Comparison of ENCODE assay signal across 16 cellular contexts in genomic region chr14:75268638-75269550, GRCh38. TPM values are rescaled to one million over a fixed set of nuclear protein-coding genes. Genes with fewer than 3 reads are reported as not detected.
DNase-seq lines count a peak whose midpoint lies in the region; ATAC-seq, FAIRE-seq and TF ChIP-seq lines count a peak whose summit lies in the region.
"Had no signal": no experiment of that assay in that cellular context is flagged by ENCODE, and none has a peak within 500 bp of the region (broad histone marks: within the 10 kb centered on the region; RNA-seq: fewer than 3 reads in every experiment).

No MANE protein-coding gene starts in this region.

- H3K9ac ChIP-seq in endodermal cell (ENCODE audit: extremely low read depth, low read length, poor library complexity, severe bottlenecking), result no peak overlapping the region

- WGBS in endodermal cell (ENCODE audit: insufficient coverage in 1 of 2, insufficient read length in 1 of 2), 2 experiments, result 63 to 70% methylated on average over 4 to 5 of the region's 7 CpGs
- WGBS in pancreas, 2 donors, result 42% methylated on average over 7 of the region's 7 CpGs

- H3K27me3 Mint-ChIP-seq in endodermal cell (ENCODE audit: insufficient read depth), result peaks cover 11% of the 10 kb centered on the region

- no peak for FAIRE-seq in pancreas (lab: Jason Lieb, UNC)

- TF ChIP-seq CTCF in endodermal cell (conservative IDR thresholded peaks at IDR 0.05) (no peak), pancreas (IDR thresholded peaks at IDR 0.05) (no peak), A673 (conservative IDR thresholded peaks at IDR 0.05; ENCODE audit: low read depth, low read length) (no peak)

- no peaks in the 10 kb centered on the region for H3K9me3 ChIP-seq in endodermal cell (ENCODE audit: control insufficient read depth, low read length)
- H3K9me3 ChIP-seq in pancreas, result no peaks in the 10 kb centered on the region
- H3K9me3 ChIP-seq in A673 (ENCODE audit: low read depth, low read length, poor library complexity, severe bottlenecking), result no peaks in the 10 kb centered on the region
- H3K9me3 ChIP-seq: thoracic aorta had no signal

- no peak overlapping the region for H3K4me3 ChIP-seq in endodermal cell (ENCODE audit: low read length)
- H3K4me3 ChIP-seq in pancreas, result no peak overlapping the region
- no peak overlapping the region for H3K4me3 ChIP-seq in A673 (ENCODE audit: low read depth, low read length, poor library complexity, severe bottlenecking)
- H3K4me3 ChIP-seq: lung, thoracic aorta had no signal

- H3K27me3 ChIP-seq in endodermal cell (ENCODE audit: control insufficient read depth, insufficient read depth, low read length, poor library complexity, severe bottlenecking), result no peaks in the 10 kb centered on the region
- no peaks in the 10 kb centered on the region for H3K27me3 ChIP-seq in pancreas
- H3K27me3 ChIP-seq in A673 (replicated peaks; ENCODE audit: insufficient read depth, low read depth, low read length, poor library complexity), result no peaks in the 10 kb centered on the region

- POLR2A ChIA-PET in A673 (lab: Charles Lee; ENCODE audit: low non-redundant PET), result no interaction called here

- no peak overlapping the region for H3K27ac ChIP-seq in endodermal cell (ENCODE audit: low read depth, low read length)
- H3K27ac ChIP-seq in pancreas, result peak overlapping the region; percentile 63 to 75 (median 73)
- H3K27ac ChIP-seq in A673 (ENCODE audit: low read depth, low read length, poor library complexity, severe bottlenecking), result no peak overlapping the region

- peaks cover 5% of the 10 kb centered on the region for H3K4me1 ChIP-seq in endodermal cell (ENCODE audit: control insufficient read depth, insufficient read depth, low read length)
- peaks cover 3 to 9% (median 6%) of the 10 kb centered on the region in 3 donors for H3K4me1 ChIP-seq in pancreas
- peaks cover 12% of the 10 kb centered on the region for H3K4me1 ChIP-seq in A673 (ENCODE audit: insufficient read depth, low read length, poor library complexity, severe bottlenecking)

- peak; percentile 82 for DNase-seq in ELF-1 (ENCODE audit: low read depth, low spot score)
- DNase-seq in NCI-H2107 treated with DMSO at 0.1 percent for 48 hours (lab: John Stamatoyannopoulos, UW; ENCODE audit: unreplicated experiment), result peak; percentile 53
- DNase-seq in endodermal cell, result peak; percentile 73
- DNase-seq in pancreas, result peak in 4 of 6 donors; percentile 34 to 60 (median 43)
- no peak for DNase-seq in stimulated activated effector memory CD8-positive, alpha-beta T cell treated with anti-CD3 and anti-CD28 coated beads, Interleukin-12 subunit alpha, Interleukin-12 subunit beta, amount 100 ng/mL, for 72 hours (ENCODE audit: low spot score in 2 of 2)
- no peak for DNase-seq in effector CD8-positive, alpha-beta T cell (lab: John Stamatoyannopoulos, UW)
- no peak for DNase-seq in A673 (ENCODE audit: low spot score)
- no peak for DNase-seq in NCI-H82 (lab: John Stamatoyannopoulos, UW)
- DNase-seq: activated CD4-positive, alpha-beta T cell treated with anti-CD3 and anti-CD28 coated beads, Interleukin-2, amount 50 U/mL, for 48 hours; dermis blood vessel endothelial cell; DMS53; NCI-H1092 treated with DMSO at 0.1 percent for 48 hours; NCI-H2227 treated with DMSO at 0.1 percent for 48 hours had no signal

- no peaks in the 10 kb centered on the region for H3K9me3 Mint-ChIP-seq in endodermal cell
- no peaks in the 10 kb centered on the region for H3K9me3 Mint-ChIP-seq in stimulated activated effector memory CD8-positive, alpha-beta T cell treated with anti-CD3 and anti-CD28 coated beads, Interleukin-12 subunit alpha, Interleukin-12 subunit beta, amount 100 ng/mL, for 72 hours
- H3K9me3 Mint-ChIP-seq: activated T-helper 17 cell treated with anti-CD3 and anti-CD28 coated beads, Interleukin-2, amount 50 U/mL, for 72 hours had no signal

- H3K4me3 Mint-ChIP-seq in endodermal cell, result no peak overlapping the region
- H3K4me3 Mint-ChIP-seq in stimulated activated effector memory CD8-positive, alpha-beta T cell treated with anti-CD3 and anti-CD28 coated beads, Interleukin-12 subunit alpha, Interleukin-12 subunit beta, amount 100 ng/mL, for 72 hours, result no peak overlapping the region
- H3K4me3 Mint-ChIP-seq: activated T-helper 17 cell treated with anti-CD3 and anti-CD28 coated beads, Interleukin-2, amount 50 U/mL, for 72 hours had no signal

- BruUV-seq in A673 (replicated peaks; lab: Mats Ljungman, UMichigan), result no TSS peak

- CTCF ChIA-PET in A673 (lab: Charles Lee), result no interaction called here

- no peak overlapping the region for H3K27ac Mint-ChIP-seq in endodermal cell
- no peak overlapping the region for H3K27ac Mint-ChIP-seq in stimulated activated effector memory CD8-positive, alpha-beta T cell treated with anti-CD3 and anti-CD28 coated beads, Interleukin-12 subunit alpha, Interleukin-12 subunit beta, amount 100 ng/mL, for 72 hours
- H3K27ac Mint-ChIP-seq: activated T-helper 17 cell treated with anti-CD3 and anti-CD28 coated beads, Interleukin-2, amount 50 U/mL, for 72 hours had no signal

- peaks cover 17% of the 10 kb centered on the region for H3K4me1 Mint-ChIP-seq in endodermal cell
- peaks cover under 1% of the 10 kb centered on the region for H3K4me1 Mint-ChIP-seq in stimulated activated effector memory CD8-positive, alpha-beta T cell treated with anti-CD3 and anti-CD28 coated beads, Interleukin-12 subunit alpha, Interleukin-12 subunit beta, amount 100 ng/mL, for 72 hours

- H3K36me3 Mint-ChIP-seq in endodermal cell (ENCODE audit: low read depth), result no peaks in the 10 kb centered on the region
- H3K36me3 Mint-ChIP-seq in stimulated activated effector memory CD8-positive, alpha-beta T cell treated with anti-CD3 and anti-CD28 coated beads, Interleukin-12 subunit alpha, Interleukin-12 subunit beta, amount 100 ng/mL, for 72 hours, result no peaks in the 10 kb centered on the region

- intact Hi-C loops in pancreas (cut with DNase I), result no loop called here
- intact Hi-C loops in A673 (cut with micrococcal nuclease; ENCODE audit: unreplicated experiment), result no loop called here

- H3K36me3 ChIP-seq in endodermal cell (ENCODE audit: control insufficient read depth, insufficient read depth, low read length), result no peaks in the 10 kb centered on the region
- no peaks in the 10 kb centered on the region for H3K36me3 ChIP-seq in pancreas
- no peaks in the 10 kb centered on the region for H3K36me3 ChIP-seq in A673 (ENCODE audit: insufficient read depth, low read length, poor library complexity, severe bottlenecking)
- H3K36me3 ChIP-seq: thoracic aorta had no signal

- ATAC-seq in pancreas, result peak; percentile 56 to 86 (median 80)
- ATAC-seq in stimulated activated effector memory CD8-positive, alpha-beta T cell treated with anti-CD3 and anti-CD28 coated beads, Interleukin-12 subunit alpha, Interleukin-12 subunit beta, amount 100 ng/mL, for 72 hours, result no peak
- ATAC-seq: activated T-helper 17 cell treated with anti-CD3 and anti-CD28 coated beads, Interleukin-2, amount 50 U/mL, for 72 hours had no signal

RNA-seq across cellular contexts. Expression of gene FOS, which starts 9.7 kb away (rescaled TPM):
- total RNA-seq in endodermal cell, result 10 to 100 TPM; 10.3 to 14.0 TPM
- polyA plus RNA-seq in endodermal cell (2013, experiment 1 of 2), result 7.9 TPM
- polyA plus RNA-seq in endodermal cell (2013, experiment 2 of 2), result 23.5 TPM
- 100 to 1,000 TPM in 2 of 6 donors, 10 to 100 TPM in 4; 56.4 to 209 (median 81.4) TPM for total RNA-seq in pancreas
- polyA plus RNA-seq in pancreas, result 100 to 1,000 TPM; 103 to 303 TPM
- total RNA-seq in A673 (2021), result 10.2 and 13.7 TPM in 2 replicates

Comparison
In these comparisons a context has a peak if more than half of its experiments do, and no peak if none do; other contexts are left out.
1. DNase-seq: peak in ELF-1 (single experiment), NCI-H2107 treated with DMSO at 0.1 percent for 48 hours (single experiment), endodermal cell (single experiment) and pancreas (4 of 6); none in stimulated activated effector memory CD8-positive, alpha-beta T cell treated with anti-CD3 and anti-CD28 coated beads, Interleukin-12 subunit alpha, Interleukin-12 subunit beta, amount 100 ng/mL, for 72 hours (0 of 2), effector CD8-positive, alpha-beta T cell (single experiment), A673 (single experiment) and NCI-H82 (single experiment).
2. H3K27ac ChIP-seq: peak in pancreas (4 of 4); none in endodermal cell (single experiment) and A673 (single experiment).